2 cellular contexts compared by ENCODE assay signal in the genomic region with DNA sequence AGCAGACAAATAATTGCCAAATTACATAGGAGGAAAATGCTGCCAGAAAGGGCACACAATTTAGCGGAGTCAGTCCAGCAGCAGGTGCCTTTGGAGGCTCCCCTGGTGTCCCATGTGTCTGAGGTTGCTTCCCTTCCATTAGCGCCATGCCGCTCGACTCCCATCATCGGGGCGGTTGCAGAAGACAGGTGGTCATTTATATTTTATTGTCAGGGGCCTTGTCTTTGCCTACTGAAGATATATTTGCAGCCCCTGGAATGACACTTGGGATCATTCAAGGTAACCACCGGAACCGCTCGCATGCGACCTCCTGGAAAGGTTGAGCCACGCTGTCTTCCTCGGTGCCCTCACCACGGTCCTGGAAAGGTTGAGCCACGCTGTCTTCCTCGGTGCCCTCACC.
TF ChIP-seq lines count a peak whose summit lies in the region.

No MANE protein-coding gene starts in this region.

TF ChIP-seq in H1, 55 proteins besides CTCF, POLR2A, EP300 and RAD21 (continues in another document):
- TF ChIP-seq CHD1 (IDR thresholded peaks at IDR 0.05; ENCODE audit: low read depth, low read length) (no peak), SUZ12 (IDR thresholded peaks at IDR 0.05; ENCODE audit: low read length) (no peak), YY1 (IDR thresholded peaks at IDR 0.05; ENCODE audit: low read depth, low read length) (no peak), JUND (IDR thresholded peaks at IDR 0.05; ENCODE audit: low read length) (no peak), BCL11A (IDR thresholded peaks at IDR 0.05; ENCODE audit: low read depth in 2 of 2, low read length in 2 of 2) (no peak), TCF12 (IDR thresholded peaks at IDR 0.05; ENCODE audit: low read depth, low read length) (no peak), JUN (IDR thresholded peaks at IDR 0.05; ENCODE audit: low read depth, low read length) (no peak), POU5F1 (IDR thresholded peaks at IDR 0.05; ENCODE audit: low read depth, low read length) (no peak), CHD2 (IDR thresholded peaks at IDR 0.05; ENCODE audit: low read length) (no peak), RNF2 (IDR thresholded peaks at IDR 0.05; ENCODE audit: borderline replicate concordance, low read depth, low read length, missing control alignments, poor library complexity, severe bottlenecking) (no peak), SRF (IDR thresholded peaks at IDR 0.05; ENCODE audit: low read depth, low read length) (no peak), RBBP5 (IDR thresholded peaks at IDR 0.05; ENCODE audit: borderline replicate concordance, low read depth, low read length) (no peak), CEBPB (IDR thresholded peaks at IDR 0.05; ENCODE audit: low read depth, low read length) (no peak), BRCA1 (IDR thresholded peaks at IDR 0.05; ENCODE audit: low read depth, low read length) (no peak)
- TF ChIP-seq, protein P1, sequence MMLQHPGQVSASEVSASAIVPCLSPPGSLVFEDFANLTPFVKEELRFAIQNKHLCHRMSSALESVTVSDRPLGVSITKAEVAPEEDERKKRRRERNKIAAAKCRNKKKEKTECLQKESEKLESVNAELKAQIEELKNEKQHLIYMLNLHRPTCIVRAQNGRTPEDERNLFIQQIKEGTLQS (IDR thresholded peaks at IDR 0.05; ENCODE audit: insufficient read depth, low read depth, low read length) = no peak
- TF ChIP-seq, protein P2, sequence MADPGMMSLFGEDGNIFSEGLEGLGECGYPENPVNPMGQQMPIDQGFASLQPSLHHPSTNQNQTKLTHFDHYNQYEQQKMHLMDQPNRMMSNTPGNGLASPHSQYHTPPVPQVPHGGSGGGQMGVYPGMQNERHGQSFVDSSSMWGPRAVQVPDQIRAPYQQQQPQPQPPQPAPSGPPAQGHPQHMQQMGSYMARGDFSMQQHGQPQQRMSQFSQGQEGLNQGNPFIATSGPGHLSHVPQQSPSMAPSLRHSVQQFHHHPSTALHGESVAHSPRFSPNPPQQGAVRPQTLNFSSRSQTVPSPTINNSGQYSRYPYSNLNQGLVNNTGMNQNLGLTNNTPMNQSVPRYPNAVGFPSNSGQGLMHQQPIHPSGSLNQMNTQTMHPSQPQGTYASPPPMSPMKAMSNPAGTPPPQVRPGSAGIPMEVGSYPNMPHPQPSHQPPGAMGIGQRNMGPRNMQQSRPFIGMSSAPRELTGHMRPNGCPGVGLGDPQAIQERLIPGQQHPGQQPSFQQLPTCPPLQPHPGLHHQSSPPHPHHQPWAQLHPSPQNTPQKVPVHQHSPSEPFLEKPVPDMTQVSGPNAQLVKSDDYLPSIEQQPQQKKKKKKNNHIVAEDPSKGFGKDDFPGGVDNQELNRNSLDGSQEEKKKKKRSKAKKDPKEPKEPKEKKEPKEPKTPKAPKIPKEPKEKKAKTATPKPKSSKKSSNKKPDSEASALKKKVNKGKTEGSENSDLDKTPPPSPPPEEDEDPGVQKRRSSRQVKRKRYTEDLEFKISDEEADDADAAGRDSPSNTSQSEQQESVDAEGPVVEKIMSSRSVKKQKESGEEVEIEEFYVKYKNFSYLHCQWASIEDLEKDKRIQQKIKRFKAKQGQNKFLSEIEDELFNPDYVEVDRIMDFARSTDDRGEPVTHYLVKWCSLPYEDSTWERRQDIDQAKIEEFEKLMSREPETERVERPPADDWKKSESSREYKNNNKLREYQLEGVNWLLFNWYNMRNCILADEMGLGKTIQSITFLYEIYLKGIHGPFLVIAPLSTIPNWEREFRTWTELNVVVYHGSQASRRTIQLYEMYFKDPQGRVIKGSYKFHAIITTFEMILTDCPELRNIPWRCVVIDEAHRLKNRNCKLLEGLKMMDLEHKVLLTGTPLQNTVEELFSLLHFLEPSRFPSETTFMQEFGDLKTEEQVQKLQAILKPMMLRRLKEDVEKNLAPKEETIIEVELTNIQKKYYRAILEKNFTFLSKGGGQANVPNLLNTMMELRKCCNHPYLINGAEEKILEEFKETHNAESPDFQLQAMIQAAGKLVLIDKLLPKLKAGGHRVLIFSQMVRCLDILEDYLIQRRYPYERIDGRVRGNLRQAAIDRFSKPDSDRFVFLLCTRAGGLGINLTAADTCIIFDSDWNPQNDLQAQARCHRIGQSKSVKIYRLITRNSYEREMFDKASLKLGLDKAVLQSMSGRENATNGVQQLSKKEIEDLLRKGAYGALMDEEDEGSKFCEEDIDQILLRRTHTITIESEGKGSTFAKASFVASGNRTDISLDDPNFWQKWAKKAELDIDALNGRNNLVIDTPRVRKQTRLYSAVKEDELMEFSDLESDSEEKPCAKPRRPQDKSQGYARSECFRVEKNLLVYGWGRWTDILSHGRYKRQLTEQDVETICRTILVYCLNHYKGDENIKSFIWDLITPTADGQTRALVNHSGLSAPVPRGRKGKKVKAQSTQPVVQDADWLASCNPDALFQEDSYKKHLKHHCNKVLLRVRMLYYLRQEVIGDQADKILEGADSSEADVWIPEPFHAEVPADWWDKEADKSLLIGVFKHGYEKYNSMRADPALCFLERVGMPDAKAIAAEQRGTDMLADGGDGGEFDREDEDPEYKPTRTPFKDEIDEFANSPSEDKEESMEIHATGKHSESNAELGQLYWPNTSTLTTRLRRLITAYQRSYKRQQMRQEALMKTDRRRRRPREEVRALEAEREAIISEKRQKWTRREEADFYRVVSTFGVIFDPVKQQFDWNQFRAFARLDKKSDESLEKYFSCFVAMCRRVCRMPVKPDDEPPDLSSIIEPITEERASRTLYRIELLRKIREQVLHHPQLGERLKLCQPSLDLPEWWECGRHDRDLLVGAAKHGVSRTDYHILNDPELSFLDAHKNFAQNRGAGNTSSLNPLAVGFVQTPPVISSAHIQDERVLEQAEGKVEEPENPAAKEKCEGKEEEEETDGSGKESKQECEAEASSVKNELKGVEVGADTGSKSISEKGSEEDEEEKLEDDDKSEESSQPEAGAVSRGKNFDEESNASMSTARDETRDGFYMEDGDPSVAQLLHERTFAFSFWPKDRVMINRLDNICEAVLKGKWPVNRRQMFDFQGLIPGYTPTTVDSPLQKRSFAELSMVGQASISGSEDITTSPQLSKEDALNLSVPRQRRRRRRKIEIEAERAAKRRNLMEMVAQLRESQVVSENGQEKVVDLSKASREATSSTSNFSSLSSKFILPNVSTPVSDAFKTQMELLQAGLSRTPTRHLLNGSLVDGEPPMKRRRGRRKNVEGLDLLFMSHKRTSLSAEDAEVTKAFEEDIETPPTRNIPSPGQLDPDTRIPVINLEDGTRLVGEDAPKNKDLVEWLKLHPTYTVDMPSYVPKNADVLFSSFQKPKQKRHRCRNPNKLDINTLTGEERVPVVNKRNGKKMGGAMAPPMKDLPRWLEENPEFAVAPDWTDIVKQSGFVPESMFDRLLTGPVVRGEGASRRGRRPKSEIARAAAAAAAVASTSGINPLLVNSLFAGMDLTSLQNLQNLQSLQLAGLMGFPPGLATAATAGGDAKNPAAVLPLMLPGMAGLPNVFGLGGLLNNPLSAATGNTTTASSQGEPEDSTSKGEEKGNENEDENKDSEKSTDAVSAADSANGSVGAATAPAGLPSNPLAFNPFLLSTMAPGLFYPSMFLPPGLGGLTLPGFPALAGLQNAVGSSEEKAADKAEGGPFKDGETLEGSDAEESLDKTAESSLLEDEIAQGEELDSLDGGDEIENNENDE (IDR thresholded peaks at IDR 0.05; ENCODE audit: insufficient replicate concordance, low read length) = no peak
- TF ChIP-seq, protein P3, sequence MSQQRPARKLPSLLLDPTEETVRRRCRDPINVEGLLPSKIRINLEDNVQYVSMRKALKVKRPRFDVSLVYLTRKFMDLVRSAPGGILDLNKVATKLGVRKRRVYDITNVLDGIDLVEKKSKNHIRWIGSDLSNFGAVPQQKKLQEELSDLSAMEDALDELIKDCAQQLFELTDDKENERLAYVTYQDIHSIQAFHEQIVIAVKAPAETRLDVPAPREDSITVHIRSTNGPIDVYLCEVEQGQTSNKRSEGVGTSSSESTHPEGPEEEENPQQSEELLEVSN (IDR thresholded peaks at IDR 0.05) = no peak

TF ChIP-seq in GM12891, 5 proteins besides CTCF, POLR2A, EP300 and RAD21:
- no peak for TF ChIP-seq PAX5 (IDR thresholded peaks at IDR 0.05; ENCODE audit: insufficient read depth, low read length, severe bottlenecking)
- no peak for TF ChIP-seq SPI1 (IDR thresholded peaks at IDR 0.05; ENCODE audit: low read depth, low read length)
TF ChIP-seq in GM12891: peak in this region for 0.
